Comparison of ENCODE assay signal across 1 cellular context in genomic region chr11:36157151-36157519, GRCh38.
TF ChIP-seq lines count a peak whose summit lies in the region.

No MANE protein-coding gene starts in this region.

TF ChIP-seq in SK-N-SH, 30 proteins besides CTCF, POLR2A, EP300 and RAD21 (continued from another document):
- TF ChIP-seq, protein P1, sequence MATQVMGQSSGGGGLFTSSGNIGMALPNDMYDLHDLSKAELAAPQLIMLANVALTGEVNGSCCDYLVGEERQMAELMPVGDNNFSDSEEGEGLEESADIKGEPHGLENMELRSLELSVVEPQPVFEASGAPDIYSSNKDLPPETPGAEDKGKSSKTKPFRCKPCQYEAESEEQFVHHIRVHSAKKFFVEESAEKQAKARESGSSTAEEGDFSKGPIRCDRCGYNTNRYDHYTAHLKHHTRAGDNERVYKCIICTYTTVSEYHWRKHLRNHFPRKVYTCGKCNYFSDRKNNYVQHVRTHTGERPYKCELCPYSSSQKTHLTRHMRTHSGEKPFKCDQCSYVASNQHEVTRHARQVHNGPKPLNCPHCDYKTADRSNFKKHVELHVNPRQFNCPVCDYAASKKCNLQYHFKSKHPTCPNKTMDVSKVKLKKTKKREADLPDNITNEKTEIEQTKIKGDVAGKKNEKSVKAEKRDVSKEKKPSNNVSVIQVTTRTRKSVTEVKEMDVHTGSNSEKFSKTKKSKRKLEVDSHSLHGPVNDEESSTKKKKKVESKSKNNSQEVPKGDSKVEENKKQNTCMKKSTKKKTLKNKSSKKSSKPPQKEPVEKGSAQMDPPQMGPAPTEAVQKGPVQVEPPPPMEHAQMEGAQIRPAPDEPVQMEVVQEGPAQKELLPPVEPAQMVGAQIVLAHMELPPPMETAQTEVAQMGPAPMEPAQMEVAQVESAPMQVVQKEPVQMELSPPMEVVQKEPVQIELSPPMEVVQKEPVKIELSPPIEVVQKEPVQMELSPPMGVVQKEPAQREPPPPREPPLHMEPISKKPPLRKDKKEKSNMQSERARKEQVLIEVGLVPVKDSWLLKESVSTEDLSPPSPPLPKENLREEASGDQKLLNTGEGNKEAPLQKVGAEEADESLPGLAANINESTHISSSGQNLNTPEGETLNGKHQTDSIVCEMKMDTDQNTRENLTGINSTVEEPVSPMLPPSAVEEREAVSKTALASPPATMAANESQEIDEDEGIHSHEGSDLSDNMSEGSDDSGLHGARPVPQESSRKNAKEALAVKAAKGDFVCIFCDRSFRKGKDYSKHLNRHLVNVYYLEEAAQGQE (IDR thresholded peaks at IDR 0.05; ENCODE audit: low read depth, low read length): no peak
- no peak for TF ChIP-seq CHD2 (IDR thresholded peaks at IDR 0.05; ENCODE audit: low read length, partially characterized antibody)
- TF ChIP-seq TCF12 (IDR thresholded peaks at IDR 0.05): no peak
- TF ChIP-seq POLR2AphosphoS5 (IDR thresholded peaks at IDR 0.05; ENCODE audit: low read depth, low read length): no peak
- TF ChIP-seq JUND (IDR thresholded peaks at IDR 0.05): no peak
- TF ChIP-seq RFX5 (IDR thresholded peaks at IDR 0.05; ENCODE audit: low read length): no peak
- no peak for TF ChIP-seq NRF1 (IDR thresholded peaks at IDR 0.05; ENCODE audit: low read depth, low read length)
- TF ChIP-seq YY1 (IDR thresholded peaks at IDR 0.05; ENCODE audit: low read depth): no peak
- TF ChIP-seq MEF2A (IDR thresholded peaks at IDR 0.05; ENCODE audit: borderline replicate concordance, low read depth): no peak
- no peak for TF ChIP-seq SMC3 (IDR thresholded peaks at IDR 0.05; ENCODE audit: low read depth, low read length)
- TF ChIP-seq EZH2phosphoT487 (IDR thresholded peaks at IDR 0.05; ENCODE audit: borderline replicate concordance, low read depth): no peak
